In the genomic region with DNA sequence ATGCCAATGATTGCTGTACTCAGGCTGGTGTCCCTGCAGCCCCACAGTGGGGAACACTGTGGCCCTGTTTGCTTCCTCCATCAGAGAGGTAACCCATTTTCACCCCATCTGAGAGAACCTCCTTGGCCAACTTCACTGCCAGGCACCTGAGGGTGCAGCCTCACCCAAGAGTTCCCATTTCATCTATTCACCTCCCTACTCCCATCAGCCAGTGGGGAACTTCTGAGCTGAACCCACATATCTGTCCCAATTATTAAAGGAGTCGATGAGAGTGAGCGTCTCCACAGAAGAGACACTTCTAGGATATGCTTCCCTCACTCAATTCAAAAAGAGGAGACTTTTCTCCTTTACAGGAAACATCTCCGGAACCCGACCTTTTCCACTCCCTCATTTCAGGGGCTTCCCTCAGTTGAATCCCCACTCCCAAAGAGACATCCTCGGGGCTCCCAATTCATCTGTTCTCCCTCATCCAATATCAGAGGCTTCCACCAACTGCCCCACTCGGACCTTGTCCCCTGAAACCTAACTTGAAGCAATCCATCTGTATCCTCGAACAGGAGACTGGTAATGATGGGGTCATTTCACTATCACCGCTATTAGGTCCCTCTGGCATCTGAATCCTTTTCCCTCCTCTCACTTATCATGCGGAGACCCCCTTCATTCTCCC, we compare ENCODE assay signal across 1 cellular context.
A peak's percentile ranks its signal among the peaks of the same experiment; 100 is the strongest.
TF ChIP-seq lines count a peak whose summit lies in the region.

No MANE protein-coding gene starts in this region.

TF ChIP-seq in HepG2, 621 proteins besides CTCF, POLR2A, EP300 and RAD21 (continued from another document and continues in another):
- TF ChIP-seq, protein P1, sequence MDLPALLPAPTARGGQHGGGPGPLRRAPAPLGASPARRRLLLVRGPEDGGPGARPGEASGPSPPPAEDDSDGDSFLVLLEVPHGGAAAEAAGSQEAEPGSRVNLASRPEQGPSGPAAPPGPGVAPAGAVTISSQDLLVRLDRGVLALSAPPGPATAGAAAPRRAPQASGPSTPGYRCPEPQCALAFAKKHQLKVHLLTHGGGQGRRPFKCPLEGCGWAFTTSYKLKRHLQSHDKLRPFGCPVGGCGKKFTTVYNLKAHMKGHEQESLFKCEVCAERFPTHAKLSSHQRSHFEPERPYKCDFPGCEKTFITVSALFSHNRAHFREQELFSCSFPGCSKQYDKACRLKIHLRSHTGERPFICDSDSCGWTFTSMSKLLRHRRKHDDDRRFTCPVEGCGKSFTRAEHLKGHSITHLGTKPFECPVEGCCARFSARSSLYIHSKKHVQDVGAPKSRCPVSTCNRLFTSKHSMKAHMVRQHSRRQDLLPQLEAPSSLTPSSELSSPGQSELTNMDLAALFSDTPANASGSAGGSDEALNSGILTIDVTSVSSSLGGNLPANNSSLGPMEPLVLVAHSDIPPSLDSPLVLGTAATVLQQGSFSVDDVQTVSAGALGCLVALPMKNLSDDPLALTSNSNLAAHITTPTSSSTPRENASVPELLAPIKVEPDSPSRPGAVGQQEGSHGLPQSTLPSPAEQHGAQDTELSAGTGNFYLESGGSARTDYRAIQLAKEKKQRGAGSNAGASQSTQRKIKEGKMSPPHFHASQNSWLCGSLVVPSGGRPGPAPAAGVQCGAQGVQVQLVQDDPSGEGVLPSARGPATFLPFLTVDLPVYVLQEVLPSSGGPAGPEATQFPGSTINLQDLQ (CRISPR knock-in tag; IDR thresholded peaks at IDR 0.05): 0 out of 2 replicates have a peak, but pooled peaks have one; percentile 27
- TF ChIP-seq, protein P2, sequence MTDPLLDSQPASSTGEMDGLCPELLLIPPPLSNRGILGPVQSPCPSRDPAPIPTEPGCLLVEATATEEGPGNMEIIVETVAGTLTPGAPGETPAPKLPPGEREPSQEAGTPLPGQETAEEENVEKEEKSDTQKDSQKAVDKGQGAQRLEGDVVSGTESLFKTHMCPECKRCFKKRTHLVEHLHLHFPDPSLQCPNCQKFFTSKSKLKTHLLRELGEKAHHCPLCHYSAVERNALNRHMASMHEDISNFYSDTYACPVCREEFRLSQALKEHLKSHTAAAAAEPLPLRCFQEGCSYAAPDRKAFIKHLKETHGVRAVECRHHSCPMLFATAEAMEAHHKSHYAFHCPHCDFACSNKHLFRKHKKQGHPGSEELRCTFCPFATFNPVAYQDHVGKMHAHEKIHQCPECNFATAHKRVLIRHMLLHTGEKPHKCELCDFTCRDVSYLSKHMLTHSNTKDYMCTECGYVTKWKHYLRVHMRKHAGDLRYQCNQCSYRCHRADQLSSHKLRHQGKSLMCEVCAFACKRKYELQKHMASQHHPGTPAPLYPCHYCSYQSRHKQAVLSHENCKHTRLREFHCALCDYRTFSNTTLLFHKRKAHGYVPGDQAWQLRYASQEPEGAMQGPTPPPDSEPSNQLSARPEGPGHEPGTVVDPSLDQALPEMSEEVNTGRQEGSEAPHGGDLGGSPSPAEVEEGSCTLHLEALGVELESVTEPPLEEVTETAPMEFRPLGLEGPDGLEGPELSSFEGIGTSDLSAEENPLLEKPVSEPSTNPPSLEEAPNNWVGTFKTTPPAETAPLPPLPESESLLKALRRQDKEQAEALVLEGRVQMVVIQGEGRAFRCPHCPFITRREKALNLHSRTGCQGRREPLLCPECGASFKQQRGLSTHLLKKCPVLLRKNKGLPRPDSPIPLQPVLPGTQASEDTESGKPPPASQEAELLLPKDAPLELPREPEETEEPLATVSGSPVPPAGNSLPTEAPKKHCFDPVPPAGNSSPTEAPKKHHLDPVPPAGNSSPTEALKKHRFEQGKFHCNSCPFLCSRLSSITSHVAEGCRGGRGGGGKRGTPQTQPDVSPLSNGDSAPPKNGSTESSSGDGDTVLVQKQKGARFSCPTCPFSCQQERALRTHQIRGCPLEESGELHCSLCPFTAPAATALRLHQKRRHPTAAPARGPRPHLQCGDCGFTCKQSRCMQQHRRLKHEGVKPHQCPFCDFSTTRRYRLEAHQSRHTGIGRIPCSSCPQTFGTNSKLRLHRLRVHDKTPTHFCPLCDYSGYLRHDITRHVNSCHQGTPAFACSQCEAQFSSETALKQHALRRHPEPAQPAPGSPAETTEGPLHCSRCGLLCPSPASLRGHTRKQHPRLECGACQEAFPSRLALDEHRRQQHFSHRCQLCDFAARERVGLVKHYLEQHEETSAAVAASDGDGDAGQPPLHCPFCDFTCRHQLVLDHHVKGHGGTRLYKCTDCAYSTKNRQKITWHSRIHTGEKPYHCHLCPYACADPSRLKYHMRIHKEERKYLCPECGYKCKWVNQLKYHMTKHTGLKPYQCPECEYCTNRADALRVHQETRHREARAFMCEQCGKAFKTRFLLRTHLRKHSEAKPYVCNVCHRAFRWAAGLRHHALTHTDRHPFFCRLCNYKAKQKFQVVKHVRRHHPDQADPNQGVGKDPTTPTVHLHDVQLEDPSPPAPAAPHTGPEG (CRISPR knock-in tag; IDR thresholded peaks at IDR 0.05): no peak
- TF ChIP-seq NR1H2 (CRISPR knock-in tag; IDR thresholded peaks at IDR 0.05; ENCODE audit: borderline replicate concordance, low read depth): no peak
- no peak for TF ChIP-seq ZNF136 (CRISPR knock-in tag; IDR thresholded peaks at IDR 0.05; ENCODE audit: low read depth)
- TF ChIP-seq HCFC1 (IDR thresholded peaks at IDR 0.05; ENCODE audit: low read depth, low read length): no peak
- TF ChIP-seq ZIK1 (CRISPR knock-in tag; IDR thresholded peaks at IDR 0.05; ENCODE audit: borderline replicate concordance, low read depth): no peak
- TF ChIP-seq, protein P3, sequence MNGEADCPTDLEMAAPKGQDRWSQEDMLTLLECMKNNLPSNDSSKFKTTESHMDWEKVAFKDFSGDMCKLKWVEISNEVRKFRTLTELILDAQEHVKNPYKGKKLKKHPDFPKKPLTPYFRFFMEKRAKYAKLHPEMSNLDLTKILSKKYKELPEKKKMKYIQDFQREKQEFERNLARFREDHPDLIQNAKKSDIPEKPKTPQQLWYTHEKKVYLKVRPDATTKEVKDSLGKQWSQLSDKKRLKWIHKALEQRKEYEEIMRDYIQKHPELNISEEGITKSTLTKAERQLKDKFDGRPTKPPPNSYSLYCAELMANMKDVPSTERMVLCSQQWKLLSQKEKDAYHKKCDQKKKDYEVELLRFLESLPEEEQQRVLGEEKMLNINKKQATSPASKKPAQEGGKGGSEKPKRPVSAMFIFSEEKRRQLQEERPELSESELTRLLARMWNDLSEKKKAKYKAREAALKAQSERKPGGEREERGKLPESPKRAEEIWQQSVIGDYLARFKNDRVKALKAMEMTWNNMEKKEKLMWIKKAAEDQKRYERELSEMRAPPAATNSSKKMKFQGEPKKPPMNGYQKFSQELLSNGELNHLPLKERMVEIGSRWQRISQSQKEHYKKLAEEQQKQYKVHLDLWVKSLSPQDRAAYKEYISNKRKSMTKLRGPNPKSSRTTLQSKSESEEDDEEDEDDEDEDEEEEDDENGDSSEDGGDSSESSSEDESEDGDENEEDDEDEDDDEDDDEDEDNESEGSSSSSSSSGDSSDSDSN (CRISPR knock-in tag; IDR thresholded peaks at IDR 0.05): no peak
- no peak for TF ChIP-seq PPARG (CRISPR knock-in tag; conservative IDR thresholded peaks at IDR 0.05)
- TF ChIP-seq SALL2 (CRISPR knock-in tag; IDR thresholded peaks at IDR 0.05): no peak
- TF ChIP-seq TBL1XR1 (IDR thresholded peaks at IDR 0.05; ENCODE audit: borderline replicate concordance, low read length, partially characterized antibody): no peak
- TF ChIP-seq, protein P4, sequence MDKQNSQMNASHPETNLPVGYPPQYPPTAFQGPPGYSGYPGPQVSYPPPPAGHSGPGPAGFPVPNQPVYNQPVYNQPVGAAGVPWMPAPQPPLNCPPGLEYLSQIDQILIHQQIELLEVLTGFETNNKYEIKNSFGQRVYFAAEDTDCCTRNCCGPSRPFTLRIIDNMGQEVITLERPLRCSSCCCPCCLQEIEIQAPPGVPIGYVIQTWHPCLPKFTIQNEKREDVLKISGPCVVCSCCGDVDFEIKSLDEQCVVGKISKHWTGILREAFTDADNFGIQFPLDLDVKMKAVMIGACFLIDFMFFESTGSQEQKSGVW (CRISPR knock-in tag; IDR thresholded peaks at IDR 0.05; ENCODE audit: borderline replicate concordance): no peak
- no peak for TF ChIP-seq ZBTB8A (CRISPR knock-in tag; IDR thresholded peaks at IDR 0.05; ENCODE audit: borderline replicate concordance, low read depth)
- TF ChIP-seq, protein P5, sequence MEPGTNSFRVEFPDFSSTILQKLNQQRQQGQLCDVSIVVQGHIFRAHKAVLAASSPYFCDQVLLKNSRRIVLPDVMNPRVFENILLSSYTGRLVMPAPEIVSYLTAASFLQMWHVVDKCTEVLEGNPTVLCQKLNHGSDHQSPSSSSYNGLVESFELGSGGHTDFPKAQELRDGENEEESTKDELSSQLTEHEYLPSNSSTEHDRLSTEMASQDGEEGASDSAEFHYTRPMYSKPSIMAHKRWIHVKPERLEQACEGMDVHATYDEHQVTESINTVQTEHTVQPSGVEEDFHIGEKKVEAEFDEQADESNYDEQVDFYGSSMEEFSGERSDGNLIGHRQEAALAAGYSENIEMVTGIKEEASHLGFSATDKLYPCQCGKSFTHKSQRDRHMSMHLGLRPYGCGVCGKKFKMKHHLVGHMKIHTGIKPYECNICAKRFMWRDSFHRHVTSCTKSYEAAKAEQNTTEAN (CRISPR knock-in tag; conservative IDR thresholded peaks at IDR 0.05): no peak
- TF ChIP-seq CENPT (CRISPR knock-in tag; IDR thresholded peaks at IDR 0.05; ENCODE audit: low read depth): no peak
- TF ChIP-seq FOSL2 (CRISPR knock-in tag; IDR thresholded peaks at IDR 0.05): 0 out of 2 replicates have a peak, but pooled peaks have one; percentile 6
- TF ChIP-seq PTBP1 (IDR thresholded peaks at IDR 0.05; ENCODE audit: low read depth, low read length, poor library complexity, severe bottlenecking): no peak
- TF ChIP-seq, protein P6, sequence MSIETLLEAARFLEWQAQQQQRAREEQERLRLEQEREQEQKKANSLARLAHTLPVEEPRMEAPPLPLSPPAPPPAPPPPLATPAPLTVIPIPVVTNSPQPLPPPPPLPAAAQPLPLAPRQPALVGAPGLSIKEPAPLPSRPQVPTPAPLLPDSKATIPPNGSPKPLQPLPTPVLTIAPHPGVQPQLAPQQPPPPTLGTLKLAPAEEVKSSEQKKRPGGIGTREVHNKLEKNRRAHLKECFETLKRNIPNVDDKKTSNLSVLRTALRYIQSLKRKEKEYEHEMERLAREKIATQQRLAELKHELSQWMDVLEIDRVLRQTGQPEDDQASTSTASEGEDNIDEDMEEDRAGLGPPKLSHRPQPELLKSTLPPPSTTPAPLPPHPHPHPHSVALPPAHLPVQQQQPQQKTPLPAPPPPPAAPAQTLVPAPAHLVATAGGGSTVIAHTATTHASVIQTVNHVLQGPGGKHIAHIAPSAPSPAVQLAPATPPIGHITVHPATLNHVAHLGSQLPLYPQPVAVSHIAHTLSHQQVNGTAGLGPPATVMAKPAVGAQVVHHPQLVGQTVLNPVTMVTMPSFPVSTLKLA (IDR thresholded peaks at IDR 0.05): no peak
- TF ChIP-seq, protein P7, sequence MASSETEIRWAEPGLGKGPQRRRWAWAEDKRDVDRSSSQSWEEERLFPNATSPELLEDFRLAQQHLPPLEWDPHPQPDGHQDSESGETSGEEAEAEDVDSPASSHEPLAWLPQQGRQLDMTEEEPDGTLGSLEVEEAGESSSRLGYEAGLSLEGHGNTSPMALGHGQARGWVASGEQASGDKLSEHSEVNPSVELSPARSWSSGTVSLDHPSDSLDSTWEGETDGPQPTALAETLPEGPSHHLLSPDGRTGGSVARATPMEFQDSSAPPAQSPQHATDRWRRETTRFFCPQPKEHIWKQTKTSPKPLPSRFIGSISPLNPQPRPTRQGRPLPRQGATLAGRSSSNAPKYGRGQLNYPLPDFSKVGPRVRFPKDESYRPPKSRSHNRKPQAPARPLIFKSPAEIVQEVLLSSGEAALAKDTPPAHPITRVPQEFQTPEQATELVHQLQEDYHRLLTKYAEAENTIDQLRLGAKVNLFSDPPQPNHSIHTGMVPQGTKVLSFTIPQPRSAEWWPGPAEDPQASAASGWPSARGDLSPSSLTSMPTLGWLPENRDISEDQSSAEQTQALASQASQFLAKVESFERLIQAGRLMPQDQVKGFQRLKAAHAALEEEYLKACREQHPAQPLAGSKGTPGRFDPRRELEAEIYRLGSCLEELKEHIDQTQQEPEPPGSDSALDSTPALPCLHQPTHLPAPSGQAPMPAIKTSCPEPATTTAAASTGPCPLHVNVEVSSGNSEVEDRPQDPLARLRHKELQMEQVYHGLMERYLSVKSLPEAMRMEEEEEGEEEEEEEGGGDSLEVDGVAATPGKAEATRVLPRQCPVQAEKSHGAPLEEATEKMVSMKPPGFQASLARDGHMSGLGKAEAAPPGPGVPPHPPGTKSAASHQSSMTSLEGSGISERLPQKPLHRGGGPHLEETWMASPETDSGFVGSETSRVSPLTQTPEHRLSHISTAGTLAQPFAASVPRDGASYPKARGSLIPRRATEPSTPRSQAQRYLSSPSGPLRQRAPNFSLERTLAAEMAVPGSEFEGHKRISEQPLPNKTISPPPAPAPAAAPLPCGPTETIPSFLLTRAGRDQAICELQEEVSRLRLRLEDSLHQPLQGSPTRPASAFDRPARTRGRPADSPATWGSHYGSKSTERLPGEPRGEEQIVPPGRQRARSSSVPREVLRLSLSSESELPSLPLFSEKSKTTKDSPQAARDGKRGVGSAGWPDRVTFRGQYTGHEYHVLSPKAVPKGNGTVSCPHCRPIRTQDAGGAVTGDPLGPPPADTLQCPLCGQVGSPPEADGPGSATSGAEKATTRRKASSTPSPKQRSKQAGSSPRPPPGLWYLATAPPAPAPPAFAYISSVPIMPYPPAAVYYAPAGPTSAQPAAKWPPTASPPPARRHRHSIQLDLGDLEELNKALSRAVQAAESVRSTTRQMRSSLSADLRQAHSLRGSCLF (CRISPR knock-in tag; IDR thresholded peaks at IDR 0.05; ENCODE audit: borderline replicate concordance): no peak
- TF ChIP-seq, protein P8, sequence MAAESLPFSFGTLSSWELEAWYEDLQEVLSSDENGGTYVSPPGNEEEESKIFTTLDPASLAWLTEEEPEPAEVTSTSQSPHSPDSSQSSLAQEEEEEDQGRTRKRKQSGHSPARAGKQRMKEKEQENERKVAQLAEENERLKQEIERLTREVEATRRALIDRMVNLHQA (CRISPR knock-in tag; IDR thresholded peaks at IDR 0.05): no peak
- TF ChIP-seq, protein P9, sequence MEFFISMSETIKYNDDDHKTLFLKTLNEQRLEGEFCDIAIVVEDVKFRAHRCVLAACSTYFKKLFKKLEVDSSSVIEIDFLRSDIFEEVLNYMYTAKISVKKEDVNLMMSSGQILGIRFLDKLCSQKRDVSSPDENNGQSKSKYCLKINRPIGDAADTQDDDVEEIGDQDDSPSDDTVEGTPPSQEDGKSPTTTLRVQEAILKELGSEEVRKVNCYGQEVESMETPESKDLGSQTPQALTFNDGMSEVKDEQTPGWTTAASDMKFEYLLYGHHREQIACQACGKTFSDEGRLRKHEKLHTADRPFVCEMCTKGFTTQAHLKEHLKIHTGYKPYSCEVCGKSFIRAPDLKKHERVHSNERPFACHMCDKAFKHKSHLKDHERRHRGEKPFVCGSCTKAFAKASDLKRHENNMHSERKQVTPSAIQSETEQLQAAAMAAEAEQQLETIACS (CRISPR knock-in tag; IDR thresholded peaks at IDR 0.05): no peak
- no peak for TF ChIP-seq ZFY (CRISPR knock-in tag; IDR thresholded peaks at IDR 0.05)
- no peak for TF ChIP-seq ZNF747 (CRISPR knock-in tag; IDR thresholded peaks at IDR 0.05; ENCODE audit: borderline replicate concordance)
- TF ChIP-seq, protein P10, sequence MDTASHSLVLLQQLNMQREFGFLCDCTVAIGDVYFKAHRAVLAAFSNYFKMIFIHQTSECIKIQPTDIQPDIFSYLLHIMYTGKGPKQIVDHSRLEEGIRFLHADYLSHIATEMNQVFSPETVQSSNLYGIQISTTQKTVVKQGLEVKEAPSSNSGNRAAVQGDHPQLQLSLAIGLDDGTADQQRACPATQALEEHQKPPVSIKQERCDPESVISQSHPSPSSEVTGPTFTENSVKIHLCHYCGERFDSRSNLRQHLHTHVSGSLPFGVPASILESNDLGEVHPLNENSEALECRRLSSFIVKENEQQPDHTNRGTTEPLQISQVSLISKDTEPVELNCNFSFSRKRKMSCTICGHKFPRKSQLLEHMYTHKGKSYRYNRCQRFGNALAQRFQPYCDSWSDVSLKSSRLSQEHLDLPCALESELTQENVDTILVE (CRISPR knock-in tag; IDR thresholded peaks at IDR 0.05): no peak
- no peak for TF ChIP-seq NCOA5 (CRISPR knock-in tag; IDR thresholded peaks at IDR 0.05)
- no peak for TF ChIP-seq ZNF614 (CRISPR knock-in tag; IDR thresholded peaks at IDR 0.05; ENCODE audit: borderline replicate concordance)
- peak; percentile 44; the same call in 1 of the 2 replicates for TF ChIP-seq HNF4A (CRISPR knock-in tag; IDR thresholded peaks at IDR 0.05)
